Comparison of ENCODE assay signal across 8 cellular contexts in the genomic region with DNA sequence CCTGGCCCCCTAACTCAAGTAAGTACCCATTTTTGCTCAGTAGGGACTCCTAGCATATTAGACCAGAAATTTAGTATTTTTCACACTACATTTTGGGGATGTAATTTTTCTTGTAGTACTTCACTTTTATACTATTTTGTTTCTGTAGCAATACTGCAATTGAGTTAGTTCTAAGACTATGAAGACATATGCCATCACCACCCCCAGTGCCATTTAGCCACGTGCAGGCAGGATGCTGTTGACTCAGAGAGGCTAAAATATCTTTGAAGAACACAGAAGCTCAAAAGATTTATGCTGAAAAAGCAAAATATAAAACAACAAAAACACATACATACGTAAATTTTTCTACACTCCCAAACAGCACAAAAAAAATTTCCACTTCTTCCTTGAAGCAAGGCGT. TPM values are rescaled to one million over a fixed set of nuclear protein-coding genes. Genes with fewer than 3 reads are reported as not detected.
A peak's percentile ranks its signal among the peaks of the same experiment; 100 is the strongest.
DNase-seq lines count a peak whose midpoint lies in the region; ATAC-seq, FAIRE-seq and TF ChIP-seq lines count a peak whose summit lies in the region.
"Had no signal": no experiment of that assay in that cellular context is flagged by ENCODE, and none has a peak within 500 bp of the region (broad histone marks: within the 10 kb centered on the region; RNA-seq: fewer than 3 reads in every experiment).

No MANE protein-coding gene starts in this region.

- no peak overlapping the region for H2BK15ac ChIP-seq in neuronal stem cell (ENCODE audit: low read length)

- intact Hi-C loops in K562 (cut with micrococcal nuclease), result loop anchor here (1.0 kb wide), 1 partner anchor 117 kb away; a partner anchor contains a TSS

- no peak overlapping the region for H2AFZ ChIP-seq in GM23248
- no peak overlapping the region for H2AFZ ChIP-seq in K562 (ENCODE audit: low read depth, low read length)
- no peak overlapping the region for H2AFZ ChIP-seq in neuronal stem cell (ENCODE audit: low read length)

- H3K27ac ChIP-seq in GM23248 (peak overlapping the region; percentile 43), K562 (ENCODE audit: extremely low read depth, low read depth, low read length) (no peak overlapping the region), neuronal stem cell (replicated peaks; ENCODE audit: low read length) (no peak overlapping the region)

- H2AK5ac ChIP-seq in neuronal stem cell (ENCODE audit: low read depth, low read length), result no peak overlapping the region

- TF ChIP-seq RAD21 in K562 (CRISPR knock-in tag; conservative IDR thresholded peaks at IDR 0.05 in 1 of 2, IDR thresholded peaks at IDR 0.05 in 1 of 2), result no peak

- no peaks in the 10 kb centered on the region for H3K79me2 ChIP-seq in GM23248 (ENCODE audit: insufficient read depth)
- no peaks in the 10 kb centered on the region for H3K79me2 ChIP-seq in K562 (ENCODE audit: control insufficient read depth, insufficient read depth, low read length)

- H3K4ac ChIP-seq in neuronal stem cell (ENCODE audit: low read length), result no peak overlapping the region

- H4K20me1 ChIP-seq in GM23248 (ENCODE audit: insufficient read depth), result no peaks in the 10 kb centered on the region
- H4K20me1 ChIP-seq in K562 (replicated peaks; ENCODE audit: control insufficient read depth, insufficient read depth, low read length), result no peaks in the 10 kb centered on the region
- H4K20me1 ChIP-seq: BLaER1 treated with 17β-estradiol and CSF1 and Interleukin-3, amounts not matched to agents 10 nM and 100 nM had no signal

- no peaks in the 10 kb centered on the region for H3K9me2 ChIP-seq in GM23248 (ENCODE audit: insufficient read depth)

- no peaks in the 10 kb centered on the region for H3K4me1 ChIP-seq in GM23248 (ENCODE audit: insufficient read depth)
- no peaks in the 10 kb centered on the region for H3K4me1 ChIP-seq in K562 (replicated peaks in 1 of 2; ENCODE audit: control insufficient read depth in 2 of 2, insufficient read depth in 2 of 2, low read length in 2 of 2)
- H3K4me1 ChIP-seq in neuronal stem cell (ENCODE audit: control insufficient read depth in 2 of 2, insufficient read depth in 1 of 2, low read depth in 1 of 2, low read length in 2 of 2), result no peaks in the 10 kb centered on the region

- H4K8ac ChIP-seq in neuronal stem cell (ENCODE audit: low read depth, low read length), result no peak overlapping the region

- H3K18ac ChIP-seq in neuronal stem cell (ENCODE audit: low read length), result no peak overlapping the region

- CTCF ChIA-PET in K562 (lab: Yijun Ruan, JAX; ENCODE audit: low intra/inter-chr PET ratio), result interaction anchor here (1.3 to 2.1 kb wide), 2 partner anchors 117 to 395 kb away, joined by 3 to 5 read pairs; a partner anchor contains a TSS

- no peaks in the 10 kb centered on the region for H3K9me3 ChIP-seq in GM23248 (ENCODE audit: low read depth)
- H3K9me3 ChIP-seq in K562 (replicated peaks; ENCODE audit: control insufficient read depth, insufficient read depth, low read depth, low read length), result no peaks in the 10 kb centered on the region
- no peaks in the 10 kb centered on the region for H3K9me3 ChIP-seq in neuronal stem cell (replicated peaks in 1 of 2; ENCODE audit: control insufficient read depth in 2 of 2, insufficient read depth in 1 of 2, low read depth in 1 of 2, low read length in 2 of 2)
- H3K9me3 ChIP-seq: BLaER1 treated with 17β-estradiol and CSF1 and Interleukin-3, amounts not matched to agents 10 nM and 100 nM had no signal

- H3K27me3 ChIP-seq in GM23248 (replicated peaks; ENCODE audit: insufficient read depth), result no peaks in the 10 kb centered on the region
- no peaks in the 10 kb centered on the region for H3K27me3 ChIP-seq in K562 (ENCODE audit: control insufficient read depth in 2 of 2, insufficient read depth in 2 of 2, low read length in 2 of 2)
- H3K27me3 ChIP-seq in neuronal stem cell (ENCODE audit: control insufficient read depth in 3 of 3, insufficient read depth in 3 of 3, low read depth in 1 of 3, low read length in 3 of 3), result no peaks in the 10 kb centered on the region
- H3K27me3 ChIP-seq: BLaER1 treated with 17β-estradiol and CSF1 and Interleukin-3, amounts not matched to agents 10 nM and 100 nM had no signal

- H3K4me3 ChIP-seq in GM23248 (no peak overlapping the region), K562 (no peak overlapping the region), neuronal stem cell (ENCODE audit: low read length in 2 of 2) (no peak overlapping the region)
- H3K4me3 ChIP-seq: BLaER1 treated with 17β-estradiol and CSF1 and Interleukin-3, amounts not matched to agents 10 nM and 100 nM had no signal

- TF ChIP-seq EP300 in K562 (IDR thresholded peaks at IDR 0.05; ENCODE audit: low read length), result no peak

- BruUV-seq in K562 (replicated peaks; lab: Mats Ljungman, UMichigan), result no TSS peak

- 71 to 78% methylated on average over 3 of the region's 3 CpGs for WGBS in GM23248 (ENCODE audit: low coverage in 1 of 2, low lambda C conversion rate in 2 of 2, missing lambda C conversion rate in 2 of 2), 2 experiments
- WGBS in K562 (ENCODE audit: insufficient coverage, low coverage, missing lambda C conversion rate), result 83% methylated on average over 3 of the region's 3 CpGs
- 100% methylated on average over 1 of the region's 3 CpGs; no CpG with 5 or more reads in 1 of the 2 donors for WGBS in neuronal stem cell (ENCODE audit: extremely low coverage in 2 of 2, insufficient read length in 2 of 2, insufficient replicate concordance in 1 of 2), 2 donors

- TF ChIP-seq CTCF in K562 (IDR thresholded peaks at IDR 0.05 in 2 of 3, conservative IDR thresholded peaks at IDR 0.05 in 1 of 3; ENCODE audit: insufficient read depth in 2 of 3, low read depth in 1 of 3, low read length in 3 of 3), result no peak

- no peak overlapping the region for H3K23ac ChIP-seq in neuronal stem cell (ENCODE audit: low read depth, low read length, poor library complexity)

- no peak overlapping the region for H3K14ac ChIP-seq in neuronal stem cell (ENCODE audit: low read length)

- FAIRE-seq in K562 (lab: Jason Lieb, UNC), result no peak

- H3K36me3 ChIP-seq in GM23248 (ENCODE audit: low read depth) (peaks cover 32% of the 10 kb centered on the region; the same call in 1 of the 2 replicates), K562 (ENCODE audit: control insufficient read depth, insufficient read depth, low read length) (peaks cover 33% of the 10 kb centered on the region; the same call in 1 of the 3 replicates), neuronal stem cell (replicated peaks in 1 of 2; ENCODE audit: control insufficient read depth in 2 of 2, insufficient read depth in 2 of 2, low read length in 2 of 2) (peaks cover 22 to 97% of the 10 kb centered on the region in 2 donors)
- H3K36me3 ChIP-seq: BLaER1 treated with 17β-estradiol and CSF1 and Interleukin-3, amounts not matched to agents 10 nM and 100 nM had no signal

- H3K79me1 ChIP-seq in neuronal stem cell (ENCODE audit: low read depth, low read length), result no peaks in the 10 kb centered on the region

- TF ChIP-seq POLR2A in K562 (conservative IDR thresholded peaks at IDR 0.05), result no peak

- H3K9me1 ChIP-seq in K562 (ENCODE audit: control insufficient read depth, insufficient read depth, low read length), result no peaks in the 10 kb centered on the region

- no peak overlapping the region for H2BK12ac ChIP-seq in neuronal stem cell (ENCODE audit: low read length)

- DNase-seq in GM23248 (peak; percentile 25), K562 (ENCODE audit: extremely low read depth in 1 of 4, low spot score in 3 of 4) (no peak), myocyte (ENCODE audit: low read depth) (peak; percentile 7), neuronal stem cell (ENCODE audit: low spot score) (no peak), NCI-H1105 treated with DMSO at 0.1 percent for 48 hours (lab: John Stamatoyannopoulos, UW) (no peak), NCI-H2029 (lab: John Stamatoyannopoulos, UW) (no peak)
- DNase-seq: CD4-positive, CD25-positive, alpha-beta regulatory T cell had no signal

- H4K91ac ChIP-seq in neuronal stem cell (ENCODE audit: low read depth, low read length, poor library complexity), result no peak overlapping the region

- POLR2A ChIA-PET in K562 (lab: Yijun Ruan, JAX), result interaction anchor here (1.3 kb wide), 1 partner anchor 16 kb away, joined by 3 read pairs; no protein-coding TSS in a partner anchor

- H3K9ac ChIP-seq in GM23248, result peak overlapping the region; percentile 22; the same call in 1 of the 2 replicates
- H3K9ac ChIP-seq in K562 (ENCODE audit: insufficient read depth in 1 of 2, low read depth in 2 of 2, low read length in 2 of 2), result no peak overlapping the region
- no peak overlapping the region for H3K9ac ChIP-seq in neuronal stem cell (ENCODE audit: low read depth, low read length, poor library complexity)
- H3K9ac ChIP-seq: BLaER1 treated with 17β-estradiol and CSF1 and Interleukin-3, amounts not matched to agents 10 nM and 100 nM had no signal

- in situ Hi-C loops in GM23248 (cut with MboI) (loop anchor here (10.0 kb wide), 2 partner anchors 61 to 121 kb away; a partner anchor contains a TSS), K562 (cut with MboI) (no loop called here)

- no peak overlapping the region for H2BK120ac ChIP-seq in neuronal stem cell (ENCODE audit: low read depth, low read length)

- H3F3A ChIP-seq in GM23248 (ENCODE audit: insufficient read depth), result no peaks in the 10 kb centered on the region

- no peak for ATAC-seq in K562

- H2BK5ac ChIP-seq in neuronal stem cell (ENCODE audit: low read length), result no peak overlapping the region

- H3K4me2 ChIP-seq in GM23248 (ENCODE audit: unreplicated experiment) (no peak overlapping the region), K562 (ENCODE audit: insufficient read depth, low read length) (no peak overlapping the region), neuronal stem cell (ENCODE audit: insufficient read depth, low read length, poor library complexity, severe bottlenecking) (no peak overlapping the region)

RNA-seq across cellular contexts. Expression of a gene that starts 29.1 kb away (rescaled TPM):
- total RNA-seq in GM23248 (2014; rRNA removed; shearing (Covaris generic)), result 32.3 and 35.7 TPM in 2 replicates
- polyA plus RNA-seq in GM23248 (2016; fragmentation: Nextera tagmentation; extraction: Ambion mirVana), result 33.4 and 36.0 TPM in 2 replicates
- 37.3 and 58.2 TPM in 2 replicates for total RNA-seq in K562 (2011; cell fraction: chromatin; rRNA removed; ENCODE audit: low replicate concordance)
- total RNA-seq in K562 (2011; cell fraction: nucleolus; rRNA removed), result 27.2 and 29.3 TPM in 2 replicates
- 30.0 and 42.1 TPM in 2 replicates for total RNA-seq in K562 (2011; cell fraction: nucleoplasm; rRNA removed)
- total RNA-seq in K562 (2014; rRNA removed), result 98.3 and 110 TPM in 2 replicates
- 130 and 140 TPM in 2 replicates for total RNA-seq in K562 (2014; rRNA removed; fragmentation: Illumina TruSeq; extraction: Trizol)
- 113 and 125 TPM in 2 replicates for total RNA-seq in K562 (2015; rRNA removed; fragmentation: Illumina TruSeq; extraction: Trizol)
- 111 and 112 TPM in 2 replicates for total RNA-seq in K562 (2021)
- polyA plus RNA-seq in K562 (2011; rRNA removed), result 95.1 and 105 TPM in 2 replicates
- polyA plus RNA-seq in K562 (2011; cell fraction: cytosol; rRNA removed), result 43.0 and 56.9 TPM in 2 replicates
- 24.3 and 31.4 TPM in 2 replicates for polyA plus RNA-seq in K562 (2011; cell fraction: nucleus; rRNA removed)
- polyA plus RNA-seq in K562 (2012), result 51.6 and 79.9 TPM in 2 replicates
- polyA plus RNA-seq in K562 (2014; fragmentation: Illumina TruSeq; extraction: Trizol), result 129 and 152 TPM in 2 replicates
- polyA plus RNA-seq in K562 (2014; fragmentation: Nextera tagmentation; extraction: Ambion mirVana), result 10 to 100 TPM; 41.7 to 47.6 TPM
- 83.9 and 85.9 TPM in 2 replicates for polyA plus RNA-seq in K562 (2014; rRNA removed)
- polyA minus RNA-seq in K562 (2011; rRNA and poly(A)+ RNA removed), result 134 and 147 TPM in 2 replicates
- polyA minus RNA-seq in K562 (2011; cell fraction: cytosol; rRNA and poly(A)+ RNA removed), result 72.1 and 96.2 TPM in 2 replicates
- polyA minus RNA-seq in K562 (2011; cell fraction: nucleus; rRNA and poly(A)+ RNA removed), result 22.3 and 35.3 TPM in 2 replicates
- total RNA-seq in myocyte, result 41.9 and 65.1 TPM in 2 replicates
- 15.0 TPM for polyA plus RNA-seq in myocyte (2012)
- 24.2 TPM for polyA plus RNA-seq in neuronal stem cell (2013, experiment 1 of 2)
- polyA plus RNA-seq in neuronal stem cell (2013, experiment 2 of 2), result 25.2 TPM

RNA-seq across cellular contexts. Expression of a gene that starts 59.0 kb away (rescaled TPM):
- 22.7 and 22.9 TPM in 2 replicates for total RNA-seq in GM23248 (2014; rRNA removed; shearing (Covaris generic))
- polyA plus RNA-seq in GM23248 (2016; fragmentation: Nextera tagmentation; extraction: Ambion mirVana), result 10.4 and 10.8 TPM in 2 replicates
- total RNA-seq in K562 (2011; cell fraction: chromatin; rRNA removed; ENCODE audit: low replicate concordance), result 18.6 and 22.7 TPM in 2 replicates
- 7.2 and 10.4 TPM in 2 replicates for total RNA-seq in K562 (2011; cell fraction: nucleolus; rRNA removed)
- 11.7 and 16.1 TPM in 2 replicates for total RNA-seq in K562 (2011; cell fraction: nucleoplasm; rRNA removed)
- total RNA-seq in K562 (2014; rRNA removed), result 4.0 and 4.5 TPM in 2 replicates
- total RNA-seq in K562 (2014; rRNA removed; fragmentation: Illumina TruSeq; extraction: Trizol), result 8.4 and 8.7 TPM in 2 replicates
- total RNA-seq in K562 (2015; rRNA removed; fragmentation: Illumina TruSeq; extraction: Trizol), result 9.6 and 10.8 TPM in 2 replicates
- total RNA-seq in K562 (2021), result 7.0 and 8.1 TPM in 2 replicates
- polyA plus RNA-seq in K562 (2011; rRNA removed), result 6.8 and 7.2 TPM in 2 replicates
- polyA plus RNA-seq in K562 (2011; cell fraction: cytosol; rRNA removed), result 3.3 and 4.3 TPM in 2 replicates
- polyA plus RNA-seq in K562 (2011; cell fraction: nucleus; rRNA removed), result 6.1 and 6.3 TPM in 2 replicates
- 3.4 and 4.4 TPM in 2 replicates for polyA plus RNA-seq in K562 (2012)
- polyA plus RNA-seq in K562 (2014; fragmentation: Illumina TruSeq; extraction: Trizol), result 4.7 and 7.4 TPM in 2 replicates
- polyA plus RNA-seq in K562 (2014; fragmentation: Nextera tagmentation; extraction: Ambion mirVana), result 1 to 10 TPM; 2.5 to 2.6 TPM
- 3.8 and 4.7 TPM in 2 replicates for polyA plus RNA-seq in K562 (2014; rRNA removed)
- 17.3 and 23.6 TPM in 2 replicates for polyA minus RNA-seq in K562 (2011; rRNA and poly(A)+ RNA removed)
- polyA minus RNA-seq in K562 (2011; cell fraction: cytosol; rRNA and poly(A)+ RNA removed), result 6.9 and 7.1 TPM in 2 replicates
- 6.3 and 11.9 TPM in 2 replicates for polyA minus RNA-seq in K562 (2011; cell fraction: nucleus; rRNA and poly(A)+ RNA removed)
- total RNA-seq in myocyte, result 17.7 and 19.6 TPM in 2 replicates
- 15.9 TPM for polyA plus RNA-seq in myocyte (2012)
- polyA plus RNA-seq in neuronal stem cell (2013, experiment 1 of 2), result 16.8 TPM
- 17.4 TPM for polyA plus RNA-seq in neuronal stem cell (2013, experiment 2 of 2)

Comparison
In these comparisons a context has a peak if more than half of its experiments do, and no peak if none do; other contexts are left out.
1. DNase-seq: peak in GM23248 (single experiment) and myocyte (single experiment); none in K562 (0 of 4), neuronal stem cell (single experiment), NCI-H1105 treated with DMSO at 0.1 percent for 48 hours (single experiment) and NCI-H2029 (single experiment).